25 cellular contexts compared by ENCODE assay signal in the genomic region with DNA sequence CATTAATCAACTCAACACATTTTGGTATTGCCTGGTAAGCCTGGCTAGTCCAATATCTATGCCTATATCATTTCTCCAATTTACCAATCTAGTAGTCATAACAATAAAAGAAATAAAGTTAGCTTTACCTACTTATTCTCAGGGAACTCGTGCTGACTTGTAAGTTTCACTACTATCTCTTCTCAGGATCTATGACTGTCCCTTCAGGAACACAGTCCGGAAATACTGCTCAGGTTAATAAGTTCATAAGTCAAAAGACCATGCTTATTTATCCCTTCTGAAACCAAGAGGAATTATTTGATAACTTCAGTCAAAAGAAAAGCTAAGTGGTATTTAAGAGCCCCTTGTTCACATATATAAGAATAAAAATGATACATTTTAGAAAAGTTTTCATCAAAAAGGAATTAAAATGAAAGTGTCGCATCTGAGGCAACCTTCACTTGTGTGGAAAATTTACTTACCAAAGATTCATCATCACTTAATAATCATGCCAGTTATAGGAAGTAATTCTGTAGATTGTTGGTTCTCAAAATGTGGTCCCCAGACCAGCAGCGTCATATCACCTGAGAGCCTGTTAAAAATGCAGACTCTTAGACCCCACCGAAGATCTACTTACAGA. TPM values are rescaled to one million over a fixed set of nuclear protein-coding genes. Genes with fewer than 3 reads are reported as not detected.
DNase-seq lines count a peak whose midpoint lies in the region; ATAC-seq and TF ChIP-seq lines count a peak whose summit lies in the region.
"Had no signal": no experiment of that assay in that cellular context is flagged by ENCODE, and none has a peak within 500 bp of the region (broad histone marks: within the 10 kb centered on the region; RNA-seq: fewer than 3 reads in every experiment).

No MANE protein-coding gene starts in this region.

- H3K27ac ChIP-seq in RWPE2 (ENCODE audit: poor library complexity, severe bottlenecking): peak overlapping the region; percentile 75
- no peak overlapping the region for H3K27ac ChIP-seq in right atrium auricular region
- H3K27ac ChIP-seq: BLaER1, PC-9, RWPE1 had no signal

- H3K27me3 ChIP-seq in RWPE2 (ENCODE audit: insufficient read depth, poor library complexity, severe bottlenecking) (no peaks in the 10 kb centered on the region), right atrium auricular region (no peaks in the 10 kb centered on the region)
- H3K27me3 ChIP-seq: BLaER1, MG63 had no signal

- DNase-seq in HT-29 (ENCODE audit: low spot score) (peak; percentile 22), RWPE2 (ENCODE audit: low spot score) (no peak), epithelial cell of esophagus (ENCODE audit: low read depth) (peak; percentile 53), left lobe of liver (ENCODE audit: low spot score) (no peak), right atrium auricular region (ENCODE audit: low spot score) (no peak), ACHN (no peak), DMS53 treated with DMSO at 0.1 percent for 48 hours (lab: John Stamatoyannopoulos, UW; ENCODE audit: unreplicated experiment) (no peak)
- DNase-seq in activated T-cell treated with anti-CD3 and anti-CD28 coated beads, Interleukin-2, amount 50 U/mL, for 1 hour: no peak
- DNase-seq: CD4-positive, alpha-beta T cell; COR-L47; DMS 273 treated with DMSO at 0.1 percent for 48 hours; DND-41; GOT3; HCEC 1CT; Karpas-422; MG63; NCI-H1417; NCI-H1694 treated with DMSO at 0.1 percent for 48 hours; NCI-H2081 treated with DMSO at 0.1 percent for 48 hours; NCI-H2171 treated with DMSO at 0.1 percent for 48 hours; NCI-H524 treated with DMSO at 0.1 percent for 48 hours; SIG-M5 had no signal

- no peak for TF ChIP-seq CTCF in RWPE2 (IDR thresholded peaks at IDR 0.05; ENCODE audit: poor library complexity, severe bottlenecking)
- TF ChIP-seq CTCF in epithelial cell of esophagus (IDR thresholded peaks at IDR 0.05; ENCODE audit: insufficient read depth, low read depth, low read length, missing control alignments): no peak
- no peak for TF ChIP-seq CTCF in right atrium auricular region (IDR thresholded peaks at IDR 0.05)

- H3K9me3 ChIP-seq in RWPE2 (ENCODE audit: severe bottlenecking): no peaks in the 10 kb centered on the region
- H3K9me3 ChIP-seq in right atrium auricular region: no peaks in the 10 kb centered on the region
- H3K9me3 ChIP-seq: BLaER1, MG63 had no signal

- H3K4me1 ChIP-seq in RWPE2 (ENCODE audit: insufficient read depth, poor library complexity, severe bottlenecking) (peaks cover 42% of the 10 kb centered on the region), right atrium auricular region (no peaks in the 10 kb centered on the region)

- H3K36me3 ChIP-seq in RWPE2 (ENCODE audit: low read depth) (no peaks in the 10 kb centered on the region), right atrium auricular region (no peaks in the 10 kb centered on the region)
- H3K36me3 ChIP-seq: BLaER1, MG63 had no signal

- in situ Hi-C loops in ACHN (cut with HindIII; ENCODE audit: low pct_ligation_motif_present, low pct_unique_long_range_greater_than_20kb, low sequenced_read_pairs): no loop called here

- no peak overlapping the region for H3K4me3 ChIP-seq in RWPE2 (ENCODE audit: severe bottlenecking)
- no peak overlapping the region for H3K4me3 ChIP-seq in epithelial cell of esophagus (ENCODE audit: low read length)
- no peak overlapping the region for H3K4me3 ChIP-seq in right atrium auricular region
- H3K4me3 ChIP-seq: BLaER1, MG63, PC-9 had no signal

- peak; percentile 50 for ATAC-seq in RWPE2 (ENCODE audit: low read depth)
- ATAC-seq in left lobe of liver: peak; percentile 11

RNA-seq across cellular contexts. Expression of gene THRB, which starts 15.5 kb away (rescaled TPM):
- 0.81 and 0.94 TPM in 2 replicates for total RNA-seq in HT-29 (2014; rRNA removed; shearing (Covaris generic))
- total RNA-seq in left lobe of liver: 30.7 TPM
- total RNA-seq in right atrium auricular region: 1 to 10 TPM; 4.2 to 7.0 TPM
- total RNA-seq: CD4-positive, alpha-beta T cell had no signal

Comparison
In these comparisons a context has a peak if more than half of its experiments do, and no peak if none do; other contexts are left out.
1. DNase-seq: peak in HT-29 (single experiment) and epithelial cell of esophagus (single experiment); none in RWPE2 (single experiment), left lobe of liver (single experiment), right atrium auricular region (single experiment), activated T-cell treated with anti-CD3 and anti-CD28 coated beads, Interleukin-2, amount 50 U/mL, for 1 hour (single experiment), ACHN (single experiment) and DMS53 treated with DMSO at 0.1 percent for 48 hours (single experiment).